Comparison of ENCODE assay signal across 8 cellular contexts in genomic region chr17:21239680-21240374, GRCh38.
DNase-seq lines count a peak whose midpoint lies in the region; ATAC-seq and TF ChIP-seq lines count a peak whose summit lies in the region.

No MANE protein-coding gene starts in this region.

- ATAC-seq in GM21576 (IDR thresholded peaks at IDR 0.05; ENCODE audit: unreplicated experiment), result no peak
- ATAC-seq in HG02588 (IDR thresholded peaks at IDR 0.05; ENCODE audit: unreplicated experiment), result no peak
- no peak for ATAC-seq in HG03460 (IDR thresholded peaks at IDR 0.05; ENCODE audit: unreplicated experiment)

- TF ChIP-seq POLR2A in erythroblast (IDR thresholded peaks at IDR 0.05; ENCODE audit: low read length), result no peak

- peak; percentile 63 for TF ChIP-seq CTCF in retinal pigment epithelial cell (conservative IDR thresholded peaks at IDR 0.05; ENCODE audit: low read depth, low read length)

- DNase-seq in NOMO-1 treated with DMSO at 0.1 percent for 48 hours (lab: John Stamatoyannopoulos, UW; ENCODE audit: unreplicated experiment) (peak; percentile 34), NOMO-1 treated with dmso at 0.1 percent for 144 hours (lab: John Stamatoyannopoulos, UW; ENCODE audit: unreplicated experiment) (no peak), OCI-M1 (lab: John Stamatoyannopoulos, UW) (peak; percentile 80), erythroblast (lab: John Stamatoyannopoulos, UW) (peak; percentile 58 to 65), retinal pigment epithelial cell (ENCODE audit: low read depth) (no peak)

- no peak overlapping the region for H3K4me3 ChIP-seq in retinal pigment epithelial cell (ENCODE audit: low read length)

Comparison
In these comparisons a context has a peak if more than half of its experiments do, and no peak if none do; other contexts are left out.
1. DNase-seq: peak in NOMO-1 treated with DMSO at 0.1 percent for 48 hours (single experiment), OCI-M1 (single experiment) and erythroblast (2 of 2); none in NOMO-1 treated with dmso at 0.1 percent for 144 hours (single experiment) and retinal pigment epithelial cell (single experiment).